ENCODE assay signal across 11 cellular contexts in genomic region chr11:43833657-43834073, GRCh38. TPM values are rescaled to one million over a fixed set of nuclear protein-coding genes. Genes with fewer than 3 reads are reported as not detected.
A peak's percentile ranks its signal among the peaks of the same experiment; 100 is the strongest.
DNase-seq lines count a peak whose midpoint lies in the region; ATAC-seq and TF ChIP-seq lines count a peak whose summit lies in the region.
"Had no signal": no experiment of that assay in that cellular context is flagged by ENCODE, and none has a peak within 500 bp of the region (broad histone marks: within the 10 kb centered on the region; RNA-seq: fewer than 3 reads in every experiment).

No MANE protein-coding gene starts in this region.

- no peak overlapping the region for H2AFZ ChIP-seq in GM23248
- peak overlapping the region; percentile 23 for H2AFZ ChIP-seq in neural cell (ENCODE audit: low read depth, low read length)

- ATAC-seq in GM18907 (IDR thresholded peaks at IDR 0.05; ENCODE audit: unreplicated experiment) (no peak), Right ventricle myocardium superior (ENCODE audit: poor library complexity) (no peak)

- no peak for TF ChIP-seq CTCF in neural cell (IDR thresholded peaks at IDR 0.05; ENCODE audit: poor library complexity, severe bottlenecking)

- 96 to 100% methylated on average over 1 of the region's 1 CpG for WGBS in GM23248 (ENCODE audit: low coverage in 1 of 2, low lambda C conversion rate in 2 of 2, missing lambda C conversion rate in 2 of 2), 2 experiments

- peaks cover 27% of the 10 kb centered on the region for H3F3A ChIP-seq in GM23248 (ENCODE audit: insufficient read depth)
- no peaks in the 10 kb centered on the region for H3F3A ChIP-seq in neural cell (ENCODE audit: insufficient read depth, low read length, poor library complexity, severe bottlenecking)

- DNase-seq in GM23248 (peak; percentile 20), NCI-H2227 (lab: John Stamatoyannopoulos, UW; ENCODE audit: unreplicated experiment) (peak; percentile 86), dermis microvascular lymphatic vessel endothelial cell (ENCODE audit: low read depth in 2 of 2) (peak; percentile 63 to 65), anterior cingulate cortex (lab: John Stamatoyannopoulos, UW) (no peak), KBM-7 (no peak), Right ventricle myocardium superior (no peak)
- DNase-seq: activated T-cell treated with anti-CD3 and anti-CD28 coated beads, Interleukin-2, amount 50 U/mL, for 48 hours; Karpas-422; upper lobe of left lung had no signal

- H3K27me3 ChIP-seq in GM23248 (replicated peaks; ENCODE audit: insufficient read depth): no peaks in the 10 kb centered on the region
- no peaks in the 10 kb centered on the region for H3K27me3 ChIP-seq in neural cell (ENCODE audit: insufficient read depth, low read depth, low read length)
- H3K27me3 ChIP-seq: upper lobe of left lung had no signal

- in situ Hi-C loops in GM23248 (cut with MboI) (no loop called here), KBM-7 (cut with MboI; ENCODE audit: low pct_unique_long_range_greater_than_20kb, low sequenced_read_pairs) (no loop called here)

- H3K4me3 ChIP-seq in GM23248 (no peak overlapping the region), neural cell (ENCODE audit: low read length) (peak overlapping the region; percentile 57)
- H3K4me3 ChIP-seq: upper lobe of left lung had no signal

- H3K9me3 ChIP-seq in GM23248 (ENCODE audit: low read depth): no peaks in the 10 kb centered on the region
- no peaks in the 10 kb centered on the region for H3K9me3 ChIP-seq in neural cell (ENCODE audit: low read length)
- H3K9me3 ChIP-seq: upper lobe of left lung had no signal

- H4K20me1 ChIP-seq in GM23248 (ENCODE audit: insufficient read depth) (no peaks in the 10 kb centered on the region), neural cell (ENCODE audit: insufficient read depth) (no peaks in the 10 kb centered on the region)

- no peak overlapping the region for H3K4me2 ChIP-seq in GM23248 (ENCODE audit: unreplicated experiment)
- H3K4me2 ChIP-seq in neural cell (ENCODE audit: low read length): peak overlapping the region; percentile 93

- H3K9me2 ChIP-seq in GM23248 (ENCODE audit: insufficient read depth) (no peaks in the 10 kb centered on the region), neural cell (ENCODE audit: insufficient read depth, low read length) (no peaks in the 10 kb centered on the region)

- TF ChIP-seq EP300 in neural cell (conservative IDR thresholded peaks at IDR 0.05; ENCODE audit: poor library complexity, severe bottlenecking): peak; percentile 85

- H3K36me3 ChIP-seq in GM23248 (ENCODE audit: low read depth) (no peaks in the 10 kb centered on the region), neural cell (ENCODE audit: insufficient read depth, low read length) (peaks cover 4% of the 10 kb centered on the region)

- H3K9ac ChIP-seq in GM23248: no peak overlapping the region
- peak overlapping the region; percentile 70 for H3K9ac ChIP-seq in neural cell (ENCODE audit: low read length)

- H3K79me2 ChIP-seq in GM23248 (ENCODE audit: insufficient read depth): no peaks in the 10 kb centered on the region
- peaks cover 9% of the 10 kb centered on the region for H3K79me2 ChIP-seq in neural cell (replicated peaks; ENCODE audit: insufficient read depth, low read length)

- intact Hi-C loops in Right ventricle myocardium superior (cut with DNase I): no loop called here

- no peak overlapping the region for H3K27ac ChIP-seq in GM23248
- peak overlapping the region; percentile 97 for H3K27ac ChIP-seq in neural cell (ENCODE audit: low read length)
- H3K27ac ChIP-seq: upper lobe of left lung had no signal

- H3K4me1 ChIP-seq in GM23248 (ENCODE audit: insufficient read depth): peaks cover 14% of the 10 kb centered on the region

- TF ChIP-seq RAD21 in neural cell (conservative IDR thresholded peaks at IDR 0.05): peak; percentile 13

TF ChIP-seq in neural cell, 6 proteins besides CTCF, POLR2A, EP300 and RAD21:
- TF ChIP-seq TAF1 (IDR thresholded peaks at IDR 0.05; ENCODE audit: low read depth) (no peak), REST (IDR thresholded peaks at IDR 0.05; ENCODE audit: borderline replicate concordance) (peak; percentile 92), MXI1 (conservative IDR thresholded peaks at IDR 0.05; ENCODE audit: poor library complexity, severe bottlenecking) (peak; percentile 33), EZH2 (IDR thresholded peaks at IDR 0.05; ENCODE audit: borderline replicate concordance, insufficient read depth, low read length, poor library complexity, severe bottlenecking) (no peak), POLR2AphosphoS5 (IDR thresholded peaks at IDR 0.05) (peak; percentile 73), SMC3 (conservative IDR thresholded peaks at IDR 0.05; ENCODE audit: poor library complexity) (no peak)
TF ChIP-seq in neural cell: peak in this region for 3.

RNA-seq across cellular contexts. Expression of gene ALKBH3, which starts 47.0 kb away (rescaled TPM):
- 36.6 and 46.8 TPM in 2 replicates for total RNA-seq in GM23248 (2014; rRNA removed; shearing (Covaris generic))
- polyA plus RNA-seq in GM23248 (2016; fragmentation: Nextera tagmentation; extraction: Ambion mirVana) (29.3 and 31.2 TPM in 2 replicates), neural cell (27.0 and 34.7 TPM in 2 replicates)
- total RNA-seq in dermis microvascular lymphatic vessel endothelial cell (27.1 and 29.1 TPM in 2 replicates), Right ventricle myocardium superior (14.7 TPM)
- 27.3 and 29.3 TPM in 2 replicates for polyA minus RNA-seq in neural cell

Comparison
In these comparisons a context has a peak if more than half of its experiments do, and no peak if none do; other contexts are left out.
1. DNase-seq: peak in GM23248 (single experiment), NCI-H2227 (single experiment) and dermis microvascular lymphatic vessel endothelial cell (2 of 2); none in anterior cingulate cortex (0 of 58), KBM-7 (single experiment) and Right ventricle myocardium superior (single experiment).